In the genomic region with DNA sequence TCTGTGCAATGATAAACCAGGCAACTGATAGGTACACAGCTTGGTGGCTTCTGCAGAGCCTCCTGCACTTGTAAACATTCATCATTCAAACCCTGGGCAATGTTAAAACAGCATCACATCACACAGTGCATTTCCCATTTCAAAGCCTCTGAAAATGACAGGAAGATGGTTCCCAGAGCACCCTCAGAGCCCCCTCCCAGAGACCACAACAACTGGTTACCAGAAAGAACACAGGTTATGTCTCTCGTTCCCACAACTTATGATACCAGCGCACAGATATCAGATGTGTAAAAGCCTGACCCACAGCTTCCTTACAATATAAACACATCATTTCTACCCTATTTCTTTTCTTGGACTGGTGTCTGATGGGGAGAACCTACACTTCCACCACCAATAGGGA, we compare ENCODE assay signal across 23 cellular contexts.
DNase-seq lines count a peak whose midpoint lies in the region; ATAC-seq, FAIRE-seq and TF ChIP-seq lines count a peak whose summit lies in the region.
"Had no signal": no experiment of that assay in that cellular context is flagged by ENCODE, and none has a peak within 500 bp of the region (broad histone marks: within the 10 kb centered on the region; RNA-seq: fewer than 3 reads in every experiment).

No MANE protein-coding gene starts in this region.

- H2AFZ ChIP-seq in DND-41 (ENCODE audit: low read depth, low read length): no peak overlapping the region
- H2AFZ ChIP-seq: GM23338 had no signal

- no peak overlapping the region for H3K4me3 ChIP-seq in DND-41 (ENCODE audit: low read depth in 1 of 2, low read length in 2 of 2)
- H3K4me3 ChIP-seq: BLaER1, GM12878, GM23338 had no signal

- H3K4me3 Mint-ChIP-seq in T-helper 2 cell treated with Interferon-gamma antibody and Interleukin-4, amounts not matched to agents 5 μg/mL and 100 μg/mL, for 36 hours: peak overlapping the region; percentile 38
- no peak overlapping the region for H3K4me3 Mint-ChIP-seq in activated CD8-positive, alpha-beta memory T cell treated with anti-CD3 and anti-CD28 coated beads, Interleukin-2, amount 10 ng/mL, durations not matched to agents 7 days and 5 days
- no peak overlapping the region for H3K4me3 Mint-ChIP-seq in activated T-helper 1 cell treated with anti-CD3 and anti-CD28 coated beads, Interleukin-12 subunit alpha, Interleukin-12 subunit beta, Interleukin-2, Interleukin-4 antibody, amounts not matched to agents 30 ng/mL and 10 ng/mL and 1 ng/mL, durations not matched to agents 14 hours and 24 hours and 36 hours
- no peak overlapping the region for H3K4me3 Mint-ChIP-seq in stimulated activated naive CD8-positive, alpha-beta T cell treated with anti-CD3 and anti-CD28 coated beads, Interleukin-15, amount 100 ng/mL, for 72 hours
- H3K4me3 Mint-ChIP-seq: B cell; CD4-positive, CD25-positive, alpha-beta regulatory T cell; CD8-positive, alpha-beta T cell; GM23338; H9 had no signal

- H3K27ac Mint-ChIP-seq in T-helper 2 cell treated with Interferon-gamma antibody and Interleukin-4, amounts not matched to agents 5 μg/mL and 100 μg/mL, for 36 hours: peak overlapping the region; percentile 33
- H3K27ac Mint-ChIP-seq in activated CD8-positive, alpha-beta memory T cell treated with anti-CD3 and anti-CD28 coated beads, Interleukin-2, amount 10 ng/mL, durations not matched to agents 7 days and 5 days: peak overlapping the region; percentile 47
- H3K27ac Mint-ChIP-seq in activated T-helper 1 cell treated with anti-CD3 and anti-CD28 coated beads, Interleukin-12 subunit alpha, Interleukin-12 subunit beta, Interleukin-2, Interleukin-4 antibody, amounts not matched to agents 30 ng/mL and 10 ng/mL and 1 ng/mL, durations not matched to agents 14 hours and 24 hours and 36 hours: peak overlapping the region; percentile 11
- H3K27ac Mint-ChIP-seq in stimulated activated naive CD8-positive, alpha-beta T cell treated with anti-CD3 and anti-CD28 coated beads, Interleukin-15, amount 100 ng/mL, for 72 hours: no peak overlapping the region
- H3K27ac Mint-ChIP-seq: B cell; CD8-positive, alpha-beta T cell; GM23338; H9 had no signal

- H3K9me3 Mint-ChIP-seq in T-helper 2 cell treated with Interferon-gamma antibody and Interleukin-4, amounts not matched to agents 5 μg/mL and 100 μg/mL, for 36 hours: peaks cover 30% of the 10 kb centered on the region
- peaks cover 8% of the 10 kb centered on the region for H3K9me3 Mint-ChIP-seq in activated CD8-positive, alpha-beta memory T cell treated with anti-CD3 and anti-CD28 coated beads, Interleukin-2, amount 10 ng/mL, durations not matched to agents 7 days and 5 days (ENCODE audit: low read depth)
- peaks cover 33% of the 10 kb centered on the region for H3K9me3 Mint-ChIP-seq in activated T-helper 1 cell treated with anti-CD3 and anti-CD28 coated beads, Interleukin-12 subunit alpha, Interleukin-12 subunit beta, Interleukin-2, Interleukin-4 antibody, amounts not matched to agents 30 ng/mL and 10 ng/mL and 1 ng/mL, durations not matched to agents 14 hours and 24 hours and 36 hours
- H3K9me3 Mint-ChIP-seq in stimulated activated naive CD8-positive, alpha-beta T cell treated with anti-CD3 and anti-CD28 coated beads, Interleukin-15, amount 100 ng/mL, for 72 hours: peaks cover 17 to 19% of the 10 kb centered on the region in 2 donors

- no peak overlapping the region for H3K9ac ChIP-seq in DND-41 (ENCODE audit: low read depth, low read length)
- H3K9ac ChIP-seq: BLaER1 had no signal

- CTCF ChIA-PET in activated CD8-positive, alpha-beta memory T cell treated with anti-CD3 and anti-CD28 coated beads, Interleukin-2, amount 10 ng/mL, durations not matched to agents 7 days and 5 days (lab: Charles Lee): interaction anchor here (1.0 to 1.3 kb wide), 2 partner anchors 11 kb away, joined by 3 to 4 read pairs; no protein-coding TSS in a partner anchor

- TF ChIP-seq CTCF in DND-41 (IDR thresholded peaks at IDR 0.05; ENCODE audit: borderline replicate concordance, extremely low read depth, low read length, poor library complexity, severe bottlenecking): no peak

- peaks cover 6% of the 10 kb centered on the region for H3K9me3 ChIP-seq in DND-41 (ENCODE audit: insufficient read depth, low read length, severe bottlenecking)
- H3K9me3 ChIP-seq: Caco-2 had no signal

- no peak for ATAC-seq in activated CD8-positive, alpha-beta memory T cell treated with anti-CD3 and anti-CD28 coated beads, Interleukin-2, amount 10 ng/mL, durations not matched to agents 7 days and 5 days
- peak; percentile 67 for ATAC-seq in DND-41 (ENCODE audit: insufficient read depth, low read depth)
- no peak for ATAC-seq in stimulated activated naive CD8-positive, alpha-beta T cell treated with anti-CD3 and anti-CD28 coated beads, Interleukin-15, amount 100 ng/mL, for 72 hours
- ATAC-seq: CD8-positive, alpha-beta T cell; GM12878; GM23338; HCT116 had no signal

- H3K27me3 ChIP-seq in DND-41 (ENCODE audit: insufficient read depth, low read length, poor library complexity): no peaks in the 10 kb centered on the region
- H3K27me3 ChIP-seq: BLaER1 had no signal

- H3K4me2 ChIP-seq in DND-41 (ENCODE audit: insufficient read depth, low read length): no peak overlapping the region
- H3K4me2 ChIP-seq: BLaER1, GM23338 had no signal

- no peaks in the 10 kb centered on the region for H4K20me1 ChIP-seq in DND-41 (ENCODE audit: insufficient read depth, low read length)
- H4K20me1 ChIP-seq: BLaER1 had no signal

- intact Hi-C loops in activated T-helper 1 cell treated with anti-CD3 and anti-CD28 coated beads, Interleukin-12 subunit alpha, Interleukin-12 subunit beta, Interleukin-2, Interleukin-4 antibody, amounts not matched to agents 30 ng/mL and 10 ng/mL and 1 ng/mL, durations not matched to agents 14 hours and 24 hours and 36 hours (cut with micrococcal nuclease): no loop called here

- no peaks in the 10 kb centered on the region for H3K79me2 ChIP-seq in DND-41 (ENCODE audit: insufficient read depth, low read length)

- H3K36me3 Mint-ChIP-seq in T-helper 2 cell treated with Interferon-gamma antibody and Interleukin-4, amounts not matched to agents 5 μg/mL and 100 μg/mL, for 36 hours (ENCODE audit: low read depth): peaks cover 75% of the 10 kb centered on the region
- H3K36me3 Mint-ChIP-seq in activated CD8-positive, alpha-beta memory T cell treated with anti-CD3 and anti-CD28 coated beads, Interleukin-2, amount 10 ng/mL, durations not matched to agents 7 days and 5 days: peaks cover 78% of the 10 kb centered on the region
- peaks cover 47% of the 10 kb centered on the region for H3K36me3 Mint-ChIP-seq in activated T-helper 1 cell treated with anti-CD3 and anti-CD28 coated beads, Interleukin-12 subunit alpha, Interleukin-12 subunit beta, Interleukin-2, Interleukin-4 antibody, amounts not matched to agents 30 ng/mL and 10 ng/mL and 1 ng/mL, durations not matched to agents 14 hours and 24 hours and 36 hours (ENCODE audit: low read depth)

- no peak for DNase-seq in T-helper 2 cell treated with Interferon-gamma antibody and Interleukin-4, amounts not matched to agents 5 μg/mL and 100 μg/mL, for 36 hours (ENCODE audit: low spot score)
- DNase-seq in T-helper 2 cell (no peak), DND-41 (peak; percentile 18), HTR-8/SVneo (ENCODE audit: insufficient read length, low spot score) (no peak)
- DNase-seq in activated CD8-positive, alpha-beta memory T cell treated with anti-CD3 and anti-CD28 coated beads, Interleukin-2, amount 10 ng/mL, durations not matched to agents 7 days and 5 days: no peak
- DNase-seq in activated CD8-positive, alpha-beta memory T cell treated with anti-CD3 and anti-CD28 coated beads for 24 hours: no peak
- DNase-seq in activated T-helper 1 cell treated with anti-CD3 and anti-CD28 coated beads, Interleukin-12 subunit alpha, Interleukin-12 subunit beta, Interleukin-2, Interleukin-4 antibody, amounts not matched to agents 30 ng/mL and 10 ng/mL and 1 ng/mL, durations not matched to agents 14 hours and 24 hours and 36 hours (ENCODE audit: low spot score): no peak
- no peak for DNase-seq in stimulated activated naive CD8-positive, alpha-beta T cell treated with anti-CD3 and anti-CD28 coated beads, Interleukin-15, amount 100 ng/mL, for 72 hours
- DNase-seq: Caco-2; CD4-positive, CD25-positive, alpha-beta regulatory T cell; CD8-positive, alpha-beta T cell; DMS153; EL; GDM1; H9 had no signal

- H3K4me1 Mint-ChIP-seq in T-helper 2 cell treated with Interferon-gamma antibody and Interleukin-4, amounts not matched to agents 5 μg/mL and 100 μg/mL, for 36 hours (ENCODE audit: low read depth): peaks cover 52% of the 10 kb centered on the region
- peaks cover 55% of the 10 kb centered on the region for H3K4me1 Mint-ChIP-seq in activated CD8-positive, alpha-beta memory T cell treated with anti-CD3 and anti-CD28 coated beads, Interleukin-2, amount 10 ng/mL, durations not matched to agents 7 days and 5 days
- H3K4me1 Mint-ChIP-seq in activated T-helper 1 cell treated with anti-CD3 and anti-CD28 coated beads, Interleukin-12 subunit alpha, Interleukin-12 subunit beta, Interleukin-2, Interleukin-4 antibody, amounts not matched to agents 30 ng/mL and 10 ng/mL and 1 ng/mL, durations not matched to agents 14 hours and 24 hours and 36 hours (ENCODE audit: low read depth): peaks cover 43% of the 10 kb centered on the region
- H3K4me1 Mint-ChIP-seq in stimulated activated naive CD8-positive, alpha-beta T cell treated with anti-CD3 and anti-CD28 coated beads, Interleukin-15, amount 100 ng/mL, for 72 hours: peaks cover 20% of the 10 kb centered on the region

- H3K27ac ChIP-seq in DND-41 (ENCODE audit: low read length): no peak overlapping the region
- H3K27ac ChIP-seq: 22Rv1, BLaER1, C4-2B had no signal

- no peaks in the 10 kb centered on the region for H3K36me3 ChIP-seq in DND-41 (ENCODE audit: insufficient read depth, low read length)

- H3K27me3 Mint-ChIP-seq in T-helper 2 cell treated with Interferon-gamma antibody and Interleukin-4, amounts not matched to agents 5 μg/mL and 100 μg/mL, for 36 hours (ENCODE audit: low read depth): no peaks in the 10 kb centered on the region
- H3K27me3 Mint-ChIP-seq in activated CD8-positive, alpha-beta memory T cell treated with anti-CD3 and anti-CD28 coated beads, Interleukin-2, amount 10 ng/mL, durations not matched to agents 7 days and 5 days: no peaks in the 10 kb centered on the region
- H3K27me3 Mint-ChIP-seq in activated T-helper 1 cell treated with anti-CD3 and anti-CD28 coated beads, Interleukin-12 subunit alpha, Interleukin-12 subunit beta, Interleukin-2, Interleukin-4 antibody, amounts not matched to agents 30 ng/mL and 10 ng/mL and 1 ng/mL, durations not matched to agents 14 hours and 24 hours and 36 hours (ENCODE audit: insufficient read depth): peaks cover 11% of the 10 kb centered on the region
- peaks cover 54% of the 10 kb centered on the region for H3K27me3 Mint-ChIP-seq in stimulated activated naive CD8-positive, alpha-beta T cell treated with anti-CD3 and anti-CD28 coated beads, Interleukin-15, amount 100 ng/mL, for 72 hours

- FAIRE-seq in HTR-8/SVneo (lab: Jason Lieb, UNC): no peak
- FAIRE-seq: A204.1, GM12878 had no signal

- H3K4me1 ChIP-seq in DND-41 (ENCODE audit: insufficient read depth, low read length): no peaks in the 10 kb centered on the region
- H3K4me1 ChIP-seq: BLaER1, Caco-2 had no signal

Comparison
In these comparisons a context has a peak if more than half of its experiments do, and no peak if none do; other contexts are left out.
1. H3K27ac Mint-ChIP-seq: peak in T-helper 2 cell treated with Interferon-gamma antibody and Interleukin-4, amounts not matched to agents 5 μg/mL and 100 μg/mL, for 36 hours (single experiment), activated CD8-positive, alpha-beta memory T cell treated with anti-CD3 and anti-CD28 coated beads, Interleukin-2, amount 10 ng/mL, durations not matched to agents 7 days and 5 days (single experiment) and activated T-helper 1 cell treated with anti-CD3 and anti-CD28 coated beads, Interleukin-12 subunit alpha, Interleukin-12 subunit beta, Interleukin-2, Interleukin-4 antibody, amounts not matched to agents 30 ng/mL and 10 ng/mL and 1 ng/mL, durations not matched to agents 14 hours and 24 hours and 36 hours (single experiment); none in stimulated activated naive CD8-positive, alpha-beta T cell treated with anti-CD3 and anti-CD28 coated beads, Interleukin-15, amount 100 ng/mL, for 72 hours (0 of 2).